In genomic region chr7:142503036-142503435, GRCh38 we compare ENCODE assay signal across 16 cellular contexts.
DNase-seq lines count a peak whose midpoint lies in the region; TF ChIP-seq lines count a peak whose summit lies in the region.
"Had no signal": no experiment of that assay in that cellular context is flagged by ENCODE, and none has a peak within 500 bp of the region (broad histone marks: within the 10 kb centered on the region; RNA-seq: fewer than 3 reads in every experiment).

No MANE protein-coding gene starts in this region.

- H3K27ac Mint-ChIP-seq in HFFc6: no peak overlapping the region
- H3K27ac Mint-ChIP-seq: B cell; CD8-positive, alpha-beta T cell; GM23338 had no signal

- peaks cover 6% of the 10 kb centered on the region for H3K4me1 Mint-ChIP-seq in HFFc6 (ENCODE audit: low read depth)
- H3K4me1 Mint-ChIP-seq: GM23338 had no signal

- H3K36me3 Mint-ChIP-seq in HFFc6 (ENCODE audit: low read depth): no peaks in the 10 kb centered on the region
- H3K36me3 Mint-ChIP-seq: CD8-positive, alpha-beta T cell had no signal

- DNase-seq in NCI-H82 (lab: John Stamatoyannopoulos, UW): peak; percentile 43
- DNase-seq in NCI-H82 treated with DMSO at 0.1 percent for 48 hours (lab: John Stamatoyannopoulos, UW; ENCODE audit: unreplicated experiment): no peak
- no peak for DNase-seq in substantia nigra (lab: John Stamatoyannopoulos, UW)
- no peak for DNase-seq in AG20443 (ENCODE audit: low spot score)
- DNase-seq in brain microvascular endothelial cell: no peak
- DNase-seq in HFFc6: no peak
- DNase-seq: 8988T; Calu3; CD8-positive, alpha-beta T cell; DMS79 treated with DMSO at 0.1 percent for 48 hours; GF-D8; HCEC 1CT had no signal

- no peaks in the 10 kb centered on the region for H3K27me3 ChIP-seq in brain microvascular endothelial cell (replicated peaks)
- H3K27me3 ChIP-seq: BLaER1 treated with 17β-estradiol and CSF1 and Interleukin-3, amounts not matched to agents 10 nM and 100 nM had no signal

- no peaks in the 10 kb centered on the region for H3K36me3 ChIP-seq in brain microvascular endothelial cell (replicated peaks)
- H3K36me3 ChIP-seq: BLaER1 treated with 17β-estradiol and CSF1 and Interleukin-3, amounts not matched to agents 10 nM and 100 nM had no signal

- H3K4me3 ChIP-seq in brain microvascular endothelial cell (ENCODE audit: low read depth, low read length): no peak overlapping the region
- H3K4me3 ChIP-seq: BLaER1 treated with 17β-estradiol and CSF1 and Interleukin-3, amounts not matched to agents 10 nM and 100 nM; GM23338 had no signal

- no peaks in the 10 kb centered on the region for H3K9me3 Mint-ChIP-seq in HFFc6
- H3K9me3 Mint-ChIP-seq: CD8-positive, alpha-beta T cell; GM23338 had no signal

- H3K4me3 Mint-ChIP-seq in HFFc6: no peak overlapping the region
- H3K4me3 Mint-ChIP-seq: B cell; CD8-positive, alpha-beta T cell; GM23338 had no signal

- H3K27ac ChIP-seq in cingulate gyrus (ENCODE audit: low read depth, low read length) (peak overlapping the region; percentile 91), substantia nigra (ENCODE audit: low read depth, low read length, poor library complexity, severe bottlenecking) (peak overlapping the region; percentile 77), brain microvascular endothelial cell (no peak overlapping the region)
- H3K27ac ChIP-seq: BLaER1 treated with 17β-estradiol and CSF1 and Interleukin-3, amounts not matched to agents 10 nM and 100 nM had no signal

- TF ChIP-seq CTCF in brain microvascular endothelial cell (IDR thresholded peaks at IDR 0.05; ENCODE audit: low read depth, low read length, missing control alignments): no peak
- no peak for TF ChIP-seq CTCF in HFFc6 (IDR thresholded peaks at IDR 0.05)

- peaks cover 42% of the 10 kb centered on the region for H3K27me3 Mint-ChIP-seq in HFFc6 (ENCODE audit: insufficient read depth)

- in situ Hi-C loops in brain microvascular endothelial cell (cut with HindIII; ENCODE audit: low pct_ligation_motif_present, low sequenced_read_pairs): no loop called here
